2 cellular contexts compared by ENCODE assay signal in genomic region chr17:82085031-82085861, GRCh38.
TF ChIP-seq lines count a peak whose summit lies in the region.

No MANE protein-coding gene starts in this region.

TF ChIP-seq in PFSK-1, 5 proteins besides CTCF, POLR2A, EP300 and RAD21:
- TF ChIP-seq FOXP2 (optimal IDR thresholded peaks at IDR 0.05; ENCODE audit: borderline replicate concordance, extremely low read depth, extremely low read length, insufficient read depth), result no peak
- peak; percentile 14; the same call in 1 of the 2 replicates for TF ChIP-seq POLR2AphosphoS5 (IDR thresholded peaks at IDR 0.05; ENCODE audit: low read depth, low read length)

TF ChIP-seq in HepG2, 621 proteins besides CTCF, POLR2A, EP300 and RAD21:
- TF ChIP-seq ZBTB7A (CRISPR knock-in tag; IDR thresholded peaks at IDR 0.05) (no peak), LCORL (IDR thresholded peaks at IDR 0.05) (no peak), LCORL (CRISPR knock-in tag; IDR thresholded peaks at IDR 0.05) (no peak), AGO2 (optimal IDR thresholded peaks at IDR 0.05; ENCODE audit: low read depth, low read length) (no peak), PRMT3 (CRISPR knock-in tag; IDR thresholded peaks at IDR 0.05; ENCODE audit: borderline replicate concordance, low read depth) (no peak), ZNF564 (CRISPR knock-in tag; IDR thresholded peaks at IDR 0.05) (no peak; the same call in 1 of the 2 replicates), ZNF20 (CRISPR knock-in tag; IDR thresholded peaks at IDR 0.05) (no peak), ZBTB4 (CRISPR knock-in tag; IDR thresholded peaks at IDR 0.05; ENCODE audit: borderline replicate concordance) (no peak), KDM3A (CRISPR knock-in tag; IDR thresholded peaks at IDR 0.05; ENCODE audit: low read depth) (no peak), ZFP91 (CRISPR knock-in tag; IDR thresholded peaks at IDR 0.05; ENCODE audit: borderline replicate concordance) (0 out of 2 replicates have a peak, but pooled peaks have one; percentile 1), ZFX (CRISPR knock-in tag; IDR thresholded peaks at IDR 0.05; ENCODE audit: low read depth) (0 out of 2 replicates have a peak, but pooled peaks have one; percentile 7), PCBP2 (optimal IDR thresholded peaks at IDR 0.05; ENCODE audit: low read depth, low read length, poor library complexity, severe bottlenecking) (no peak), MLXIP (CRISPR knock-in tag; IDR thresholded peaks at IDR 0.05; ENCODE audit: borderline replicate concordance) (no peak), GLMP (CRISPR knock-in tag; IDR thresholded peaks at IDR 0.05; ENCODE audit: borderline replicate concordance) (no peak), KLF13 (CRISPR knock-in tag; IDR thresholded peaks at IDR 0.05) (no peak), ZFYVE20 (CRISPR knock-in tag; IDR thresholded peaks at IDR 0.05; ENCODE audit: borderline replicate concordance, low read depth) (0 out of 2 replicates have a peak, but pooled peaks have one; percentile 14), ZMYM4 (CRISPR knock-in tag; IDR thresholded peaks at IDR 0.05) (no peak), ZFY (CRISPR knock-in tag; IDR thresholded peaks at IDR 0.05) (0 out of 2 replicates have a peak, but pooled peaks have one; percentile 2), PAF1 (CRISPR knock-in tag; IDR thresholded peaks at IDR 0.05) (peak; percentile 24; the same call in 1 of the 2 replicates), RBFOX2 (IDR thresholded peaks at IDR 0.05; ENCODE audit: low read depth, low read length) (peak; percentile 76), FOXJ3 (CRISPR knock-in tag; IDR thresholded peaks at IDR 0.05; ENCODE audit: borderline replicate concordance) (no peak), MAFK (conservative IDR thresholded peaks at IDR 0.05 in 1 of 2, IDR thresholded peaks at IDR 0.05 in 1 of 2; ENCODE audit: low read length in 2 of 2) (no peak), BRF2 (CRISPR knock-in tag; IDR thresholded peaks at IDR 0.05) (no peak), HNRNPK (IDR thresholded peaks at IDR 0.05; ENCODE audit: low read depth, low read length, poor library complexity, severe bottlenecking) (peak; percentile 43), TAF1 (CRISPR knock-in tag; IDR thresholded peaks at IDR 0.05) (no peak), WIZ (CRISPR knock-in tag; IDR thresholded peaks at IDR 0.05) (no peak), ZNF768 (CRISPR knock-in tag; IDR thresholded peaks at IDR 0.05) (no peak), BORCS8-MEF2B (CRISPR knock-in tag; IDR thresholded peaks at IDR 0.05) (0 out of 2 replicates have a peak, but pooled peaks have one; percentile 21), TCF7L2 (IDR thresholded peaks at IDR 0.05; ENCODE audit: low read depth, low read length) (no peak), YY1 (IDR thresholded peaks at IDR 0.05; ENCODE audit: insufficient read depth, insufficient replicate concordance, low read depth, low read length) (no peak), MTA1 (CRISPR knock-in tag; IDR thresholded peaks at IDR 0.05; ENCODE audit: borderline replicate concordance) (0 out of 2 replicates have a peak, but pooled peaks have one; percentile 10)
TF ChIP-seq in HepG2: peak in this region for 9.
